Comparison of ENCODE assay signal across 22 cellular contexts in the genomic region with DNA sequence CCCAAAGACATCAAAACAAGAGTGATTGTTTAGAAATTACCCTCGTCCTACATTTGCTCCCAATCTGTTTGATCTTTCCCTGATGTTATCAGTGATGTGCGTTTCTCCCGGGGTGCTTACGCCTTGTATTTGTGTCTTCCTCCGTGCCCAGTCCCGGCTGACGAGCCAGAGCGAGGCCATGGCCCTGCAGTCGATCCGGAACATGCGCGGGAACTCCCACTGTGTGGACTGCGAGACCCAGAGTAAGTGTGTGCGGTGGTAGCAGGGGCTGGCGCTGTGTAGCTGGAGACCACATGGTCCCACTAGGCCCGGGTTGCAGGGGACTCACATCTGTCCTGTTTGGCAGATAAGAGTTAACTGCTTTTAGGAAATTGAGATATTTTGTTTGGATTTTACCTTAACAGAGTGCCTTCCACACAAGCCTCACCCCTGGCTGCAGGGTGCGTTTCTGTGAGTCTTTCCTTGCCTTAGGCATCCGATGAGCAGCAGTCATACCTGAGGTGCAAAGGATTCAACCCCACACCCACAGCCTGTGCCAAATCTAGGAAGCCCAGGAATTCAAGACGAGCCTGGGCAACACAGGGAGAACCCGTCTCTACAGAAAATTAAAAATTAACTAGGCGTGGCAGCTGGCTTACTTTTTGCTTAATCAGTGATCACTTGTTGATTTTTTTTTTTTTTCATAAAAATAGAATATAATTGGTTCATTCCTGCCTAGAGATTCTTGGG.
DNase-seq lines count a peak whose midpoint lies in the region; ATAC-seq and TF ChIP-seq lines count a peak whose summit lies in the region.
"Had no signal": no experiment of that assay in that cellular context is flagged by ENCODE, and none has a peak within 500 bp of the region (broad histone marks: within the 10 kb centered on the region; RNA-seq: fewer than 3 reads in every experiment).

No MANE protein-coding gene starts in this region.

- H3K36me3 ChIP-seq in RWPE2 (ENCODE audit: low read depth) (no peaks in the 10 kb centered on the region), upper lobe of right lung (no peaks in the 10 kb centered on the region)

- H3K4me3 ChIP-seq in RWPE2 (ENCODE audit: severe bottlenecking): no peak overlapping the region
- H3K4me3 ChIP-seq in epithelial cell of proximal tubule (ENCODE audit: low read depth, low read length): no peak overlapping the region
- H3K4me3 ChIP-seq in upper lobe of right lung: no peak overlapping the region

- DNase-seq in HK-2 (ENCODE audit: unreplicated experiment) (peak; percentile 7), RWPE2 (ENCODE audit: low spot score) (no peak), epithelial cell of proximal tubule (ENCODE audit: low read depth) (peak; percentile 23), left lobe of liver (ENCODE audit: low spot score) (no peak), DMS153 treated with DMSO at 0.1 percent for 48 hours (lab: John Stamatoyannopoulos, UW; ENCODE audit: unreplicated experiment) (no peak), upper lobe of right lung (no peak), superior temporal gyrus (ENCODE audit: extremely low spot score) (no peak)
- DNase-seq: ACHN; C1 segment of cervical spinal cord; CD8-positive, alpha-beta memory T cell; DMS79 treated with DMSO at 0.1 percent for 48 hours; GOT3; Kasumi-1; NCI-H1092 treated with DMSO at 0.1 percent for 48 hours; NCI-H146; NCI-H2029 treated with DMSO at 0.1 percent for 48 hours; NCI-H2171; NCI-H526; PC-3; RPMI8226 had no signal

- intact Hi-C loops in upper lobe of right lung (cut with DNase I): no loop called here

- H3K27me3 ChIP-seq in RWPE2 (ENCODE audit: insufficient read depth, poor library complexity, severe bottlenecking) (no peaks in the 10 kb centered on the region), upper lobe of right lung (no peaks in the 10 kb centered on the region)

- H3K4me1 ChIP-seq in RWPE2 (ENCODE audit: insufficient read depth, poor library complexity, severe bottlenecking): peaks cover 16% of the 10 kb centered on the region
- no peaks in the 10 kb centered on the region for H3K4me1 ChIP-seq in upper lobe of right lung

- TF ChIP-seq CTCF in RWPE2 (IDR thresholded peaks at IDR 0.05; ENCODE audit: poor library complexity, severe bottlenecking) (no peak), epithelial cell of proximal tubule (conservative IDR thresholded peaks at IDR 0.05; ENCODE audit: low read depth, low read length) (no peak), upper lobe of right lung (IDR thresholded peaks at IDR 0.05) (no peak)

- ATAC-seq in RWPE2 (ENCODE audit: low read depth) (peak; percentile 90), left lobe of liver (peak; percentile 78), HG02852 (IDR thresholded peaks at IDR 0.05; ENCODE audit: unreplicated experiment) (no peak), upper lobe of right lung (no peak)
- ATAC-seq: PC-3 had no signal

- H3K9me3 ChIP-seq in RWPE2 (ENCODE audit: severe bottlenecking) (no peaks in the 10 kb centered on the region), upper lobe of right lung (no peaks in the 10 kb centered on the region)

- peak overlapping the region; percentile 34 for H3K27ac ChIP-seq in RWPE2 (ENCODE audit: poor library complexity, severe bottlenecking)
- no peak overlapping the region for H3K27ac ChIP-seq in upper lobe of right lung
- H3K27ac ChIP-seq: HL-60 had no signal

Comparison
In these comparisons a context has a peak if more than half of its experiments do, and no peak if none do; other contexts are left out.
1. DNase-seq: peak in HK-2 (single experiment) and epithelial cell of proximal tubule (single experiment); none in RWPE2 (single experiment), left lobe of liver (single experiment), DMS153 treated with DMSO at 0.1 percent for 48 hours (single experiment), upper lobe of right lung (single experiment) and superior temporal gyrus (single experiment).
2. ATAC-seq: peak in RWPE2 (single experiment) and left lobe of liver (single experiment); none in HG02852 (single experiment) and upper lobe of right lung (single experiment).